ENCODE assay signal across 15 cellular contexts in genomic region chr12:96189781-96190180, GRCh38.
"Had no signal": no experiment of that assay in that cellular context is flagged by ENCODE, and none has a peak within 500 bp of the region (broad histone marks: within the 10 kb centered on the region; RNA-seq: fewer than 3 reads in every experiment).

No MANE protein-coding gene starts in this region.

- H3K27me3 ChIP-seq: colonic mucosa, tibial nerve, uterus had no signal

- H3K9me3 ChIP-seq: colonic mucosa, neutrophil, tibial nerve, uterus had no signal

- H3K9me3 Mint-ChIP-seq: activated naive CD4-positive, alpha-beta T cell treated with anti-CD3 and anti-CD28 coated beads, Interleukin-2, amount 10 ng/mL, durations not matched to agents 7 days and 5 days; activated T-helper 17 cell treated with anti-CD3 and anti-CD28 coated beads, Interleukin-2, amount 50 U/mL, for 72 hours; natural killer cell had no signal

- H3K36me3 Mint-ChIP-seq: natural killer cell had no signal

- H3K4me3 ChIP-seq: colonic mucosa, tibial nerve, uterus had no signal

- H3K27ac Mint-ChIP-seq: activated naive CD4-positive, alpha-beta T cell treated with anti-CD3 and anti-CD28 coated beads, Interleukin-2, amount 10 ng/mL, durations not matched to agents 7 days and 5 days; activated T-helper 17 cell treated with anti-CD3 and anti-CD28 coated beads, Interleukin-2, amount 50 U/mL, for 72 hours; natural killer cell had no signal

- H3K4me3 Mint-ChIP-seq: activated naive CD4-positive, alpha-beta T cell treated with anti-CD3 and anti-CD28 coated beads, Interleukin-2, amount 10 ng/mL, durations not matched to agents 7 days and 5 days; activated T-helper 17 cell treated with anti-CD3 and anti-CD28 coated beads, Interleukin-2, amount 50 U/mL, for 72 hours; natural killer cell had no signal

- H3K27me3 Mint-ChIP-seq: activated T-helper 17 cell treated with anti-CD3 and anti-CD28 coated beads, Interleukin-2, amount 50 U/mL, for 72 hours had no signal

- H3K36me3 ChIP-seq: colonic mucosa, neutrophil, tibial nerve, uterus had no signal

- ATAC-seq: activated T-helper 17 cell treated with anti-CD3 and anti-CD28 coated beads, Interleukin-2, amount 50 U/mL, for 72 hours; esophagus mucosa; left lobe of liver; natural killer cell had no signal

- H3K27ac ChIP-seq: colonic mucosa, neutrophil, parathyroid adenoma, tibial nerve had no signal

- DNase-seq: activated CD4-positive, alpha-beta T cell treated with anti-CD3 and anti-CD28 coated beads for 1 hour; activated CD4-positive, alpha-beta T cell treated with anti-CD3 and anti-CD28 coated beads, Interleukin-2, amount 50 U/mL, for 48 hours; activated naive CD4-positive, alpha-beta T cell treated with anti-CD3 and anti-CD28 coated beads, Interleukin-2, amount 10 ng/mL, durations not matched to agents 7 days and 5 days; colonic mucosa; hippocampal formation; natural killer cell; stimulated activated CD4-positive, alpha-beta T cell treated with anti-CD3 and anti-CD28 coated beads, Interleukin-1b, Interleukin-23, amount 100 ng/mL, for 48 hours; T1000; uterus had no signal
